Comparison of ENCODE assay signal across 8 cellular contexts in genomic region chr19:30968841-30969399, GRCh38.
"Had no signal": no experiment of that assay in that cellular context is flagged by ENCODE, and none has a peak within 500 bp of the region (broad histone marks: within the 10 kb centered on the region; RNA-seq: fewer than 3 reads in every experiment).

No MANE protein-coding gene starts in this region.

- ATAC-seq: GM23338 had no signal

- H3K4me3 ChIP-seq: GM23338, K562 had no signal

- FAIRE-seq: H1, H54, HTR-8/SVneo, K562 had no signal

- DNase-seq: H9, HCEC 1CT, IMR-90 had no signal
